In genomic region chr18:42446195-42446594, GRCh38 we compare ENCODE assay signal across 1 cellular context.
TF ChIP-seq lines count a peak whose summit lies in the region.

No MANE protein-coding gene starts in this region.

TF ChIP-seq in HepG2, 621 proteins besides CTCF, POLR2A, EP300 and RAD21 (continued from another document and continues in another):
- TF ChIP-seq NFAT5 (CRISPR knock-in tag; IDR thresholded peaks at IDR 0.05) (no peak), IRF9 (CRISPR knock-in tag; IDR thresholded peaks at IDR 0.05; ENCODE audit: borderline replicate concordance) (no peak), TFDP1 (CRISPR knock-in tag; IDR thresholded peaks at IDR 0.05; ENCODE audit: borderline replicate concordance) (no peak), STAT5B (CRISPR knock-in tag; IDR thresholded peaks at IDR 0.05) (no peak), ZNF230 (CRISPR knock-in tag; IDR thresholded peaks at IDR 0.05) (no peak), USF2 (IDR thresholded peaks at IDR 0.05; ENCODE audit: low read depth, low read length) (no peak), USF2 (CRISPR knock-in tag; IDR thresholded peaks at IDR 0.05; ENCODE audit: borderline replicate concordance) (no peak), ZNF619 (CRISPR knock-in tag; IDR thresholded peaks at IDR 0.05) (no peak), MAF1 (CRISPR knock-in tag; IDR thresholded peaks at IDR 0.05; ENCODE audit: borderline replicate concordance) (no peak), MTERF4 (CRISPR knock-in tag; IDR thresholded peaks at IDR 0.05) (no peak), ZNF841 (CRISPR knock-in tag; IDR thresholded peaks at IDR 0.05; ENCODE audit: borderline replicate concordance) (no peak), PHF8 (CRISPR knock-in tag; IDR thresholded peaks at IDR 0.05) (no peak), PLSCR1 (CRISPR knock-in tag; IDR thresholded peaks at IDR 0.05; ENCODE audit: borderline replicate concordance) (no peak), ZNF335 (CRISPR knock-in tag; IDR thresholded peaks at IDR 0.05) (no peak), KAT8 (CRISPR knock-in tag; IDR thresholded peaks at IDR 0.05) (peak; percentile 21; the same call in 1 of the 2 replicates), SOX6 (IDR thresholded peaks at IDR 0.05) (no peak), SOX6 (CRISPR knock-in tag; IDR thresholded peaks at IDR 0.05) (peak; percentile 96), ZNF337 (CRISPR knock-in tag; IDR thresholded peaks at IDR 0.05; ENCODE audit: borderline replicate concordance, low read depth) (no peak), ZNF570 (CRISPR knock-in tag; IDR thresholded peaks at IDR 0.05; ENCODE audit: borderline replicate concordance) (no peak), RBM39 (IDR thresholded peaks at IDR 0.05; ENCODE audit: low read depth, low read length, poor library complexity, severe bottlenecking) (no peak), MATR3 (CRISPR knock-in tag; IDR thresholded peaks at IDR 0.05) (no peak), ZNF18 (CRISPR knock-in tag; IDR thresholded peaks at IDR 0.05; ENCODE audit: insufficient replicate concordance) (no peak), HHEX (CRISPR knock-in tag; IDR thresholded peaks at IDR 0.05) (peak; percentile 64; the same call in 1 of the 2 replicates), ZNF513 (CRISPR knock-in tag; conservative IDR thresholded peaks at IDR 0.05) (no peak), SRF (IDR thresholded peaks at IDR 0.05; ENCODE audit: low read depth, low read length) (no peak), IRX3 (CRISPR knock-in tag; IDR thresholded peaks at IDR 0.05; ENCODE audit: borderline replicate concordance, low read depth) (no peak), MTF2 (CRISPR knock-in tag; IDR thresholded peaks at IDR 0.05; ENCODE audit: borderline replicate concordance) (no peak), SRY (CRISPR knock-in tag; IDR thresholded peaks at IDR 0.05) (no peak), ZNF33A (CRISPR knock-in tag; IDR thresholded peaks at IDR 0.05; ENCODE audit: borderline replicate concordance) (no peak), TEAD2 (CRISPR knock-in tag; IDR thresholded peaks at IDR 0.05) (no peak), ZBTB33 (CRISPR knock-in tag; IDR thresholded peaks at IDR 0.05) (no peak), ZNF253 (CRISPR knock-in tag; IDR thresholded peaks at IDR 0.05; ENCODE audit: borderline replicate concordance) (no peak), MIXL1 (CRISPR knock-in tag; IDR thresholded peaks at IDR 0.05) (peak; percentile 91), RNF219 (CRISPR knock-in tag; IDR thresholded peaks at IDR 0.05) (no peak), ZNF224 (CRISPR knock-in tag; IDR thresholded peaks at IDR 0.05) (no peak), ZNF749 (CRISPR knock-in tag; IDR thresholded peaks at IDR 0.05; ENCODE audit: borderline replicate concordance) (no peak), SRSF9 (IDR thresholded peaks at IDR 0.05; ENCODE audit: borderline replicate concordance, insufficient read depth, low read depth, low read length, poor library complexity, severe bottlenecking) (no peak), ZNF264 (CRISPR knock-in tag; IDR thresholded peaks at IDR 0.05) (no peak), CCAR2 (optimal IDR thresholded peaks at IDR 0.05; ENCODE audit: low read depth, low read length) (no peak), RFX1 (IDR thresholded peaks at IDR 0.05) (no peak), PHF20 (CRISPR knock-in tag; IDR thresholded peaks at IDR 0.05) (no peak), ZNF354B (CRISPR knock-in tag; IDR thresholded peaks at IDR 0.05) (no peak), FOXA1 (IDR thresholded peaks at IDR 0.05) (peak; percentile 78), FOXA1 (CRISPR knock-in tag; IDR thresholded peaks at IDR 0.05) (peak; percentile 92), RFX3 (CRISPR knock-in tag; IDR thresholded peaks at IDR 0.05) (no peak)
